Comparison of ENCODE assay signal across 2 cellular contexts in the genomic region with DNA sequence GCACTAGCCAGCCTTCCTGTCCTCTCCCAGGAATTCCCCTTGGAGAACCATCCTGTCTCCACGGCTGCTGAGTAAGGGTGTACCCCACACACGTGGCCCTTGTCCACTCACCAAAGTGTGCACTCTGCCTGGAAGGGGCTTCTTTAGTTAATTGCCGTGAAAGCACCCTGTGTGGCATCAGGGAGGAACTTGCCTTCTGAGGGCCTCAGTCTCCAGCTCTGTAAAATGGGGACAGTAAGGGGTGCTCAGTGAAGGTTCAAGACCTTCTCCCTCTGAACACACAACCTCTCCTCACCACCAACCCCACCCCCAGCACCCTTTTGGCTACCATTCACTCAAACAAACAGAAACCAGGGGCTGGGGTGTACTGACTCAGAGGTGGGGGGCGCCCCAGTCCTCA.
TF ChIP-seq lines count a peak whose summit lies in the region.

No MANE protein-coding gene starts in this region.

TF ChIP-seq in GM23338, 12 proteins besides CTCF, POLR2A, EP300 and RAD21 (continues in another document):
- TF ChIP-seq ZNF114 (CRISPR knock-in tag; IDR thresholded peaks at IDR 0.05): no peak
- no peak for TF ChIP-seq EZH2phosphoT487 (IDR thresholded peaks at IDR 0.05; ENCODE audit: unreplicated experiment)
- TF ChIP-seq, protein P1, sequence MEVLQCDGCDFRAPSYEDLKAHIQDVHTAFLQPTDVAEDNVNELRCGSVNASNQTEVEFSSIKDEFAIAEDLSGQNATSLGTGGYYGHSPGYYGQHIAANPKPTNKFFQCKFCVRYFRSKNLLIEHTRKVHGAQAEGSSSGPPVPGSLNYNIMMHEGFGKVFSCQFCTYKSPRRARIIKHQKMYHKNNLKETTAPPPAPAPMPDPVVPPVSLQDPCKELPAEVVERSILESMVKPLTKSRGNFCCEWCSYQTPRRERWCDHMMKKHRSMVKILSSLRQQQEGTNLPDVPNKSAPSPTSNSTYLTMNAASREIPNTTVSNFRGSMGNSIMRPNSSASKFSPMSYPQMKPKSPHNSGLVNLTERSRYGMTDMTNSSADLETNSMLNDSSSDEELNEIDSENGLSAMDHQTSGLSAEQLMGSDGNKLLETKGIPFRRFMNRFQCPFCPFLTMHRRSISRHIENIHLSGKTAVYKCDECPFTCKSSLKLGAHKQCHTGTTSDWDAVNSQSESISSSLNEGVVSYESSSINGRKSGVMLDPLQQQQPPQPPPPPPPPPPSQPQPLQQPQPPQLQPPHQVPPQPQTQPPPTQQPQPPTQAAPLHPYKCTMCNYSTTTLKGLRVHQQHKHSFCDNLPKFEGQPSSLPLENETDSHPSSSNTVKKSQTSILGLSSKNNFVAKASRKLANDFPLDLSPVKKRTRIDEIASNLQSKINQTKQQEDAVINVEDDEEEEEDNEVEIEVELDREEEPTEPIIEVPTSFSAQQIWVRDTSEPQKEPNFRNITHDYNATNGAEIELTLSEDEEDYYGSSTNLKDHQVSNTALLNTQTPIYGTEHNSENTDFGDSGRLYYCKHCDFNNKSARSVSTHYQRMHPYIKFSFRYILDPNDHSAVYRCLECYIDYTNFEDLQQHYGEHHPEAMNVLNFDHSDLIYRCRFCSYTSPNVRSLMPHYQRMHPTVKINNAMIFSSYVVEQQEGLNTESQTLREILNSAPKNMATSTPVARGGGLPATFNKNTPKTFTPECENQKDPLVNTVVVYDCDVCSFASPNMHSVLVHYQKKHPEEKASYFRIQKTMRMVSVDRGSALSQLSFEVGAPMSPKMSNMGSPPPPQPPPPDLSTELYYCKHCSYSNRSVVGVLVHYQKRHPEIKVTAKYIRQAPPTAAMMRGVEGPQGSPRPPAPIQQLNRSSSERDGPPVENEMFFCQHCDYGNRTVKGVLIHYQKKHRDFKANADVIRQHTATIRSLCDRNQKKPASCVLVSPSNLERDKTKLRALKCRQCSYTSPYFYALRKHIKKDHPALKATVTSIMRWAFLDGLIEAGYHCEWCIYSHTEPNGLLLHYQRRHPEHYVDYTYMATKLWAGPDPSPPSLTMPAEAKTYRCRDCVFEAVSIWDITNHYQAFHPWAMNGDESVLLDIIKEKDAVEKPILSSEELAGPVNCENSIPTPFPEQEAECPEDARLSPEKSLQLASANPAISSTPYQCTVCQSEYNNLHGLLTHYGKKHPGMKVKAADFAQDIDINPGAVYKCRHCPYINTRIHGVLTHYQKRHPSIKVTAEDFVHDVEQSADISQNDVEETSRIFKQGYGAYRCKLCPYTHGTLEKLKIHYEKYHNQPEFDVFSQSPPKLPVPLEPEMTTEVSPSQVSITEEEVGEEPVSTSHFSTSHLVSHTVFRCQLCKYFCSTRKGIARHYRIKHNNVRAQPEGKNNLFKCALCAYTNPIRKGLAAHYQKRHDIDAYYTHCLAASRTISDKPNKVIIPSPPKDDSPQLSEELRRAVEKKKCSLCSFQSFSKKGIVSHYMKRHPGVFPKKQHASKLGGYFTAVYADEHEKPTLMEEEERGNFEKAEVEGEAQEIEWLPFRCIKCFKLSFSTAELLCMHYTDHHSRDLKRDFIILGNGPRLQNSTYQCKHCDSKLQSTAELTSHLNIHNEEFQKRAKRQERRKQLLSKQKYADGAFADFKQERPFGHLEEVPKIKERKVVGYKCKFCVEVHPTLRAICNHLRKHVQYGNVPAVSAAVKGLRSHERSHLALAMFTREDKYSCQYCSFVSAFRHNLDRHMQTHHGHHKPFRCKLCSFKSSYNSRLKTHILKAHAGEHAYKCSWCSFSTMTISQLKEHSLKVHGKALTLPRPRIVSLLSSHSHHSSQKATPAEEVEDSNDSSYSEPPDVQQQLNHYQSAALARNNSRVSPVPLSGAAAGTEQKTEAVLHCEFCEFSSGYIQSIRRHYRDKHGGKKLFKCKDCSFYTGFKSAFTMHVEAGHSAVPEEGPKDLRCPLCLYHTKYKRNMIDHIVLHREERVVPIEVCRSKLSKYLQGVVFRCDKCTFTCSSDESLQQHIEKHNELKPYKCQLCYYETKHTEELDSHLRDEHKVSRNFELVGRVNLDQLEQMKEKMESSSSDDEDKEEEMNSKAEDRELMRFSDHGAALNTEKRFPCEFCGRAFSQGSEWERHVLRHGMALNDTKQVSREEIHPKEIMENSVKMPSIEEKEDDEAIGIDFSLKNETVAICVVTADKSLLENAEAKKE (CRISPR knock-in tag; IDR thresholded peaks at IDR 0.05): no peak
- TF ChIP-seq, protein P2, sequence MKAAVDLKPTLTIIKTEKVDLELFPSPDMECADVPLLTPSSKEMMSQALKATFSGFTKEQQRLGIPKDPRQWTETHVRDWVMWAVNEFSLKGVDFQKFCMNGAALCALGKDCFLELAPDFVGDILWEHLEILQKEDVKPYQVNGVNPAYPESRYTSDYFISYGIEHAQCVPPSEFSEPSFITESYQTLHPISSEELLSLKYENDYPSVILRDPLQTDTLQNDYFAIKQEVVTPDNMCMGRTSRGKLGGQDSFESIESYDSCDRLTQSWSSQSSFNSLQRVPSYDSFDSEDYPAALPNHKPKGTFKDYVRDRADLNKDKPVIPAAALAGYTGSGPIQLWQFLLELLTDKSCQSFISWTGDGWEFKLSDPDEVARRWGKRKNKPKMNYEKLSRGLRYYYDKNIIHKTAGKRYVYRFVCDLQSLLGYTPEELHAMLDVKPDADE (IDR thresholded peaks at IDR 0.05): no peak
- no peak for TF ChIP-seq NANOG (IDR thresholded peaks at IDR 0.05; ENCODE audit: borderline replicate concordance)
- TF ChIP-seq JUNB (IDR thresholded peaks at IDR 0.05; ENCODE audit: unreplicated experiment): no peak
- no peak for TF ChIP-seq CREB1 (CRISPR knock-in tag; IDR thresholded peaks at IDR 0.05; ENCODE audit: low read depth)
- no peak for TF ChIP-seq EZH2 (IDR thresholded peaks at IDR 0.05; ENCODE audit: low read depth, unreplicated experiment)
- TF ChIP-seq POLR2AphosphoS5 (IDR thresholded peaks at IDR 0.05; ENCODE audit: low read depth): no peak
- TF ChIP-seq STAT1 (IDR thresholded peaks at IDR 0.05; ENCODE audit: unreplicated experiment): no peak

TF ChIP-seq in H1, 55 proteins besides CTCF, POLR2A, EP300 and RAD21:
- TF ChIP-seq KDM1A (IDR thresholded peaks at IDR 0.05; ENCODE audit: borderline replicate concordance, low read length) (peak; percentile 52; the same call in 1 of the 2 replicates), KDM4A (IDR thresholded peaks at IDR 0.05; ENCODE audit: low read depth, low read length, severe bottlenecking) (no peak)
